10 cellular contexts compared by ENCODE assay signal in the genomic region with DNA sequence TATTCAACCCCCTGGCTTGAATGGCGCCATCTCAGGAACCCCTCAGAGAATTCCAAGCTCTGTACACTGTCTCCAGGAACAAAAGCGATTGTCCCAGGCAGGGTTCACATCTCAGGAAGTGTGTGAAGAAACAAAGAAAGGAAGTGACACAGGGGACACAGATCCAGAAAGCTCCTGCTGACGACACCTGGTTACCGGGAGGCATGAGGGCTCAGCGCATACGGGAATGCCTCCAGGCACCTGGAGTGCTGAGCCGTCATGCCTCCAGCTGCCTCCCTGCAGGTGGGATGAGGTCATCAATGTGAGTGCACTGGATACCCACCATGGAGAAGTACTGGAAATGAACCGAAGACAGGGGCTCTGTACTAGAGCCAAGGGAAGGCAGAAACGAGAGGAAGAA. TPM values are rescaled to one million over a fixed set of nuclear protein-coding genes. Genes with fewer than 3 reads are reported as not detected.
DNase-seq lines count a peak whose midpoint lies in the region; ATAC-seq and TF ChIP-seq lines count a peak whose summit lies in the region.
"Had no signal": no experiment of that assay in that cellular context is flagged by ENCODE, and none has a peak within 500 bp of the region (broad histone marks: within the 10 kb centered on the region; RNA-seq: fewer than 3 reads in every experiment).

No MANE protein-coding gene starts in this region.

- no peaks in the 10 kb centered on the region for H3K36me3 ChIP-seq in HUES6 (ENCODE audit: control insufficient read depth, insufficient read depth, low read length)
- H3K36me3 ChIP-seq in right lobe of liver, result no peaks in the 10 kb centered on the region
- H3K36me3 ChIP-seq in sigmoid colon, result peaks cover 0 to 17% (median 0%) of the 10 kb centered on the region in 4 donors
- H3K36me3 ChIP-seq: ovary had no signal

- peaks cover 5 to 8% of the 10 kb centered on the region in 2 donors for H3K36me3 Mint-ChIP-seq in CD14-positive monocyte
- peaks cover 24% of the 10 kb centered on the region for H3K36me3 Mint-ChIP-seq in activated naive CD8-positive, alpha-beta T cell treated with anti-CD3 and anti-CD28 coated beads for 36 hours

- H3K9me3 ChIP-seq in HUES6 (ENCODE audit: control insufficient read depth, insufficient read depth, low read depth, low read length) (no peaks in the 10 kb centered on the region), right lobe of liver (no peaks in the 10 kb centered on the region), sigmoid colon (no peaks in the 10 kb centered on the region)
- H3K9me3 ChIP-seq: ovary had no signal

- no peak for TF ChIP-seq POLR2A in right lobe of liver (IDR thresholded peaks at IDR 0.05)
- TF ChIP-seq POLR2A in sigmoid colon (IDR thresholded peaks at IDR 0.05), result no peak

- H3K4me1 ChIP-seq in HUES6 (ENCODE audit: control insufficient read depth, insufficient read depth, low read length) (peaks cover 70% of the 10 kb centered on the region), right lobe of liver (peaks cover 0 to 55% (median 21%) of the 10 kb centered on the region in 4 donors), sigmoid colon (peaks cover 0 to 31% (median 28%) of the 10 kb centered on the region in 4 donors)

- intact Hi-C loops in CD14-positive monocyte (cut with micrococcal nuclease), result no loop called here
- intact Hi-C loops in right lobe of liver (cut with DNase I), result no loop called here
- intact Hi-C loops in sigmoid colon (cut with DNase I), result no loop called here

- peaks cover 43% of the 10 kb centered on the region for H3K4me1 Mint-ChIP-seq in CD14-positive monocyte
- H3K4me1 Mint-ChIP-seq in activated naive CD8-positive, alpha-beta T cell treated with anti-CD3 and anti-CD28 coated beads for 36 hours, result peaks cover 53% of the 10 kb centered on the region

- WGBS in right lobe of liver (ENCODE audit: insufficient coverage, low coverage, low lambda C conversion rate, missing lambda C conversion rate), result 52% methylated on average over 5 of the region's 9 CpGs
- WGBS in sigmoid colon, 2 donors, result 89 to 92% methylated on average over 9 of the region's 9 CpGs

- peak overlapping the region; percentile 92 for H3K9ac ChIP-seq in HUES6 (ENCODE audit: low read length)

- H3K27ac ChIP-seq in HUES6 (ENCODE audit: low read depth, low read length) (peak overlapping the region; percentile 77; the same call in 1 of the 2 replicates), right lobe of liver (peak overlapping the region; percentile 24 to 39 (median 37)), sigmoid colon (peak overlapping the region in 1 of 4 donors; percentile 32)
- H3K27ac ChIP-seq: ovary had no signal

- H3K27me3 Mint-ChIP-seq in CD14-positive monocyte (ENCODE audit: low read depth in 3 of 3), result peaks cover 0 to 2% (median 1%) of the 10 kb centered on the region in 3 donors
- H3K27me3 Mint-ChIP-seq in activated naive CD8-positive, alpha-beta T cell treated with anti-CD3 and anti-CD28 coated beads for 36 hours, result no peaks in the 10 kb centered on the region

- peaks cover 0 to 2% (median 0%) of the 10 kb centered on the region in 7 donors for H3K9me3 Mint-ChIP-seq in CD14-positive monocyte
- H3K9me3 Mint-ChIP-seq in activated naive CD8-positive, alpha-beta T cell treated with anti-CD3 and anti-CD28 coated beads for 36 hours, result peaks cover 2% of the 10 kb centered on the region

- H3K4me3 ChIP-seq in HUES6 (ENCODE audit: low read depth, low read length), result peak overlapping the region; percentile 40; the same call in 1 of the 2 replicates
- H3K4me3 ChIP-seq in right lobe of liver, result no peak overlapping the region
- H3K4me3 ChIP-seq in sigmoid colon, result no peak overlapping the region
- H3K4me3 ChIP-seq: ovary had no signal

- ATAC-seq in right lobe of liver (peak in 2 of 4 donors; percentile 38 to 54), GM18519 (IDR thresholded peaks at IDR 0.05; ENCODE audit: low FRiP score, unreplicated experiment) (no peak)

- DNase-seq in CD14-positive monocyte (ENCODE audit: low spot score) (no peak), right lobe of liver (no peak), NCI-H1930 (lab: John Stamatoyannopoulos, UW) (no peak), sigmoid colon (no peak), activated gamma-delta T cell treated with Interleukin-2 at 50 U/mL for 16 hours (no peak)
- DNase-seq in activated naive CD8-positive, alpha-beta T cell treated with anti-CD3 and anti-CD28 coated beads for 36 hours, result no peak
- DNase-seq: head of caudate nucleus, ovary had no signal

- peak overlapping the region in 1 of 2 donors; percentile 48 for H3K4me3 Mint-ChIP-seq in CD14-positive monocyte
- H3K4me3 Mint-ChIP-seq in activated naive CD8-positive, alpha-beta T cell treated with anti-CD3 and anti-CD28 coated beads for 36 hours, result no peak overlapping the region

- TF ChIP-seq EP300 in sigmoid colon (IDR thresholded peaks at IDR 0.05), result no peak

- peak overlapping the region; percentile 88 to 97 (median 94) for H3K27ac Mint-ChIP-seq in CD14-positive monocyte
- H3K27ac Mint-ChIP-seq in activated naive CD8-positive, alpha-beta T cell treated with anti-CD3 and anti-CD28 coated beads for 36 hours, result peak overlapping the region; percentile 95

- TF ChIP-seq CTCF in CD14-positive monocyte (IDR thresholded peaks at IDR 0.05) (no peak), right lobe of liver (IDR thresholded peaks at IDR 0.05) (no peak), sigmoid colon (IDR thresholded peaks at IDR 0.05) (no peak)

- H3K27me3 ChIP-seq in HUES6 (ENCODE audit: control insufficient read depth, insufficient read depth, low read length) (no peaks in the 10 kb centered on the region), right lobe of liver (no peaks in the 10 kb centered on the region), sigmoid colon (no peaks in the 10 kb centered on the region)
- H3K27me3 ChIP-seq: ovary had no signal

RNA-seq across cellular contexts. Expression of a gene that starts 45.5 kb away (rescaled TPM):
- polyA plus RNA-seq in CD14-positive monocyte (under 1 TPM in 1 of 2 donors, not detected in 1; 0.08 TPM), sigmoid colon (10 to 100 TPM in 1 of 3 donors, 1 to 10 TPM in 2; 1.8 to 11.3 (median 2.3) TPM)
- total RNA-seq in activated naive CD8-positive, alpha-beta T cell treated with anti-CD3 and anti-CD28 coated beads for 36 hours, result 10 to 100 TPM; 13.1 to 13.2 TPM
- total RNA-seq in right lobe of liver (10 to 100 TPM in 4 of 6 experiments, 1 to 10 TPM in 2; 5.8 to 24.7 (median 14.2) TPM), sigmoid colon (10 to 100 TPM in 2 of 4 donors, 1 to 10 TPM in 2; 6.4 to 19.5 (median 11.7) TPM)
